1 cellular context compared by ENCODE assay signal in the genomic region with DNA sequence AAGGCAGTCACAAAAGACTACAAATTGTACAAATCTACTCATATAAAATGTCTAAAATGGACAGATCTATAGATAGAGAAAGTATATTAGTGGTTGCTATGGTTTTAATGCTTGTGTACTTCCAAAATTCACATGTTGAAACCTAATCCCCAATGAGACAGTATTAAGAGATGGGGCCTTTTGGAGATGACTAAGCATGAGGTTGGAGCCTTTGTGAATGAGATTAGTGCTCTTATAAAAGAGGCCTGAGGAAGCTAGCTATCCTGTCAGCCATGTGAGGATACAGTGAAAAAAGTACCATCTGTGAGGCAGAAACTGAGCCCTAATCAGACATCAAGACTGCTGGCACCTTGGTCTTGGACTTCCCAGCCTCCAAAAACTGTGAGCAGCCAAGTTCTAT.
TF ChIP-seq lines count a peak whose summit lies in the region.

No MANE protein-coding gene starts in this region.

TF ChIP-seq in IMR-90, 13 proteins besides CTCF, POLR2A, EP300 and RAD21 (continued from another document):
- TF ChIP-seq MXI1 (IDR thresholded peaks at IDR 0.05; ENCODE audit: borderline replicate concordance, low read depth, low read length) (no peak), MAZ (IDR thresholded peaks at IDR 0.05; ENCODE audit: borderline replicate concordance, low read depth, low read length) (no peak), NFE2L2 (IDR thresholded peaks at IDR 0.05; ENCODE audit: low read depth, low read length) (no peak), FOS (IDR thresholded peaks at IDR 0.05; ENCODE audit: low read depth, low read length) (no peak), CEBPB (IDR thresholded peaks at IDR 0.05; ENCODE audit: low read depth, low read length) (no peak), CHD1 (IDR thresholded peaks at IDR 0.05; ENCODE audit: low read depth, low read length) (no peak)
